In the genomic region with DNA sequence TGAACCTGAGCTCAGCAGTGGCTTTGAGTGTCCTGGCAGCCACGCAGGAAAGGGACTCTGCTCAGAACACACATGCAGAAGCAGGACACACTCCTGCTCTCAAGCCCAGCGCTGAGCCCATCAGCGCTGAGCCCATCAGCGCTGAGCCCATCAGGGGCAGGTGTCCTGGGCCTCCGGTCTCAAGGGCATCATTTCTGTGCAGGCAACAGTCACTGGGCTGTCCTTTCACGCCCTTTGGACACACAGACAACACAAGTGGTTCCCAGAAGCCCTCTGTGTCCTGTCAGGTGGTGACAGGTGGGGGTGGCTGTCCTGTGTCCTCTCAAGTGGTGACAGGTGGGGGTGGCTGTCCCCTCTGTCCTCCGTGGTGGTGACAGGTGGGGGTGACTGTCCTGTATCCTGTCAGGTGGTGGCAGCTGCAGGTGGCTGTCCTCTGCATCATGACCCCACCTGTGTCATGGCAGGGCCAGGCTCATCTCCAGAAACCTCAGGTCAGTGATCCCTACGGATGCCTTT, we compare ENCODE assay signal across 25 cellular contexts.
"Had no signal": no experiment of that assay in that cellular context is flagged by ENCODE, and none has a peak within 500 bp of the region (broad histone marks: within the 10 kb centered on the region; RNA-seq: fewer than 3 reads in every experiment).

No MANE protein-coding gene starts in this region.

- H3K4me3 Mint-ChIP-seq: dendritic cell treated with granulocyte-macrophage colony-stimulating factor and Interleukin-4, amounts not matched to agents 40 ng/mL and 50 ng/mL, for 4 days; effector memory CD8-positive, alpha-beta T cell; natural killer cell treated with Interleukin-12 subunit alpha and Interleukin-12 subunit beta and Interleukin-15 and Interleukin-18, amount 100 ng/mL, for 72 hours; neural progenitor cell; stimulated activated memory B cell treated with anti-CD40 and anti-IgM and Interleukin-4, amounts not matched to agents 10 μg/mL and 1 μg/mL and 100 μg/mL, for 72 hours; stimulated activated naive CD8-positive, alpha-beta T cell treated with anti-CD3 and anti-CD28 coated beads, Interleukin-15, Interleukin-2, amounts not matched to agents 100 ng/mL and 50 ng/mL, for 24 hours had no signal

- H3K9me3 Mint-ChIP-seq: dendritic cell treated with granulocyte-macrophage colony-stimulating factor and Interleukin-4, amounts not matched to agents 40 ng/mL and 50 ng/mL, for 4 days; effector memory CD8-positive, alpha-beta T cell; natural killer cell treated with Interleukin-12 subunit alpha and Interleukin-12 subunit beta and Interleukin-15 and Interleukin-18, amount 100 ng/mL, for 72 hours; stimulated activated naive CD8-positive, alpha-beta T cell treated with anti-CD3 and anti-CD28 coated beads, Interleukin-15, Interleukin-2, amounts not matched to agents 100 ng/mL and 50 ng/mL, for 24 hours had no signal

- H3K27me3 Mint-ChIP-seq: effector memory CD8-positive, alpha-beta T cell; stimulated activated memory B cell treated with anti-CD40 and anti-IgM and Interleukin-4, amounts not matched to agents 10 μg/mL and 1 μg/mL and 100 μg/mL, for 72 hours; stimulated activated naive CD8-positive, alpha-beta T cell treated with anti-CD3 and anti-CD28 coated beads, Interleukin-15, Interleukin-2, amounts not matched to agents 100 ng/mL and 50 ng/mL, for 24 hours had no signal

- H3K4me3 ChIP-seq: esophagus muscularis mucosa, gastrocnemius medialis, left lung, lung, neural progenitor cell, prostate gland, right lobe of liver, tibial nerve, upper lobe of right lung, vagina had no signal

- H3K27ac ChIP-seq: epithelial cell of prostate, esophagus muscularis mucosa, gastrocnemius medialis, left lung, neural progenitor cell, parathyroid adenoma, prostate gland, right lobe of liver, tibial nerve, upper lobe of right lung, vagina had no signal

- H3K36me3 ChIP-seq: esophagus muscularis mucosa, gastrocnemius medialis, left lung, neural progenitor cell, prostate gland, right lobe of liver, tibial nerve, upper lobe of right lung, vagina had no signal

- H3K36me3 Mint-ChIP-seq: natural killer cell treated with Interleukin-12 subunit alpha and Interleukin-12 subunit beta and Interleukin-15 and Interleukin-18, amount 100 ng/mL, for 72 hours; neural progenitor cell; stimulated activated memory B cell treated with anti-CD40 and anti-IgM and Interleukin-4, amounts not matched to agents 10 μg/mL and 1 μg/mL and 100 μg/mL, for 72 hours had no signal

- H3K9me3 ChIP-seq: esophagus muscularis mucosa, gastrocnemius medialis, left lung, prostate gland, right lobe of liver, upper lobe of right lung, vagina had no signal

- ATAC-seq: effector memory CD8-positive, alpha-beta T cell; gastrocnemius medialis; left lung; natural killer cell treated with Interleukin-12 subunit alpha and Interleukin-12 subunit beta and Interleukin-15 and Interleukin-18, amount 100 ng/mL, for 72 hours; right lobe of liver; stimulated activated memory B cell treated with anti-CD40 and anti-IgM and Interleukin-4, amounts not matched to agents 10 μg/mL and 1 μg/mL and 100 μg/mL, for 72 hours; upper lobe of right lung had no signal

- H3K4me2 ChIP-seq: neural progenitor cell had no signal

- H3K27me3 ChIP-seq: right lobe of liver, upper lobe of right lung, vagina had no signal

- DNase-seq: effector memory CD8-positive, alpha-beta T cell; gastrocnemius medialis; glutamatergic neuron; islet precursor cell; mesenchymal stem cell; midbrain; occipital lobe; stimulated activated CD4-positive, alpha-beta T cell treated with anti-CD3 and anti-CD28 coated beads, Interleukin-15, amount 100 ng/mL, for 24 hours; stimulated activated CD4-positive, alpha-beta T cell treated with anti-CD3 and anti-CD28 coated beads, Interleukin-1b, Interleukin-23, amount 100 ng/mL, for 48 hours; stimulated activated CD4-positive, alpha-beta T cell treated with anti-CD3 and anti-CD28 coated beads, Interleukin-4, amount 100 ng/mL, for 24 hours; upper lobe of right lung had no signal

- H2AFZ ChIP-seq: neural progenitor cell, parathyroid adenoma had no signal

- H3K79me2 ChIP-seq: parathyroid adenoma had no signal

- H3K27ac Mint-ChIP-seq: dendritic cell treated with granulocyte-macrophage colony-stimulating factor and Interleukin-4, amounts not matched to agents 40 ng/mL and 50 ng/mL, for 4 days; effector memory CD8-positive, alpha-beta T cell; natural killer cell treated with Interleukin-12 subunit alpha and Interleukin-12 subunit beta and Interleukin-15 and Interleukin-18, amount 100 ng/mL, for 72 hours; neural progenitor cell; stimulated activated memory B cell treated with anti-CD40 and anti-IgM and Interleukin-4, amounts not matched to agents 10 μg/mL and 1 μg/mL and 100 μg/mL, for 72 hours; stimulated activated naive CD8-positive, alpha-beta T cell treated with anti-CD3 and anti-CD28 coated beads, Interleukin-15, Interleukin-2, amounts not matched to agents 100 ng/mL and 50 ng/mL, for 24 hours had no signal
